ENCODE assay signal across 22 cellular contexts in the genomic region with DNA sequence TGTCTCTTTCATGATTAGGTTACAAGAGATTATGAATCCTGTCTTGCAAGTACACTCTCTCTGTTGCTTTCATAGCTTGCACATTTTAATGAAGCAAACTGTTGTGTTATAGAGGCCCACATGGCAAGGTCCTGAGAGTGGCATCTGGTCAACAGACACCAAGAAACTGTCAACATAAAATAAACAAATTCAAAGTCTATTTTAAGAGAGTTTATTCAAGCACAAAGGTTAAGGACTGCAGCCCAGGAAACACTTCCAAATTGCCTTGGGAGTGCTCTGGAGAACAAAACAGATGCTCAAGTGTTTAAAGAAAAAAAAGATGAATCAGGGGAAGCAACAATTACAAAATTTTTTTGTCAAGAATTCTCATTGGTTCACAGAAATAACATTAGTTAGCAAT. TPM values are rescaled to one million over a fixed set of nuclear protein-coding genes. Genes with fewer than 3 reads are reported as not detected.
DNase-seq lines count a peak whose midpoint lies in the region; ATAC-seq and TF ChIP-seq lines count a peak whose summit lies in the region.
"Had no signal": no experiment of that assay in that cellular context is flagged by ENCODE, and none has a peak within 500 bp of the region (broad histone marks: within the 10 kb centered on the region; RNA-seq: fewer than 3 reads in every experiment).

No MANE protein-coding gene starts in this region.

- intact Hi-C loops in left ventricle myocardium inferior (cut with micrococcal nuclease) (no loop called here), right cardiac atrium (cut with DNase I) (no loop called here), sciatic nerve (cut with DNase I) (no loop called here)

- H3K9me3 ChIP-seq in left ventricle myocardium inferior (replicated peaks) (no peaks in the 10 kb centered on the region), right cardiac atrium (ENCODE audit: control insufficient read depth, low read length) (no peaks in the 10 kb centered on the region), gastroesophageal sphincter (no peaks in the 10 kb centered on the region)

- H3K27me3 ChIP-seq in left ventricle myocardium inferior (ENCODE audit: low read depth) (no peaks in the 10 kb centered on the region), right cardiac atrium (ENCODE audit: control insufficient read depth, insufficient read depth) (no peaks in the 10 kb centered on the region), gastroesophageal sphincter (no peaks in the 10 kb centered on the region)

- TF ChIP-seq EP300 in gastroesophageal sphincter (IDR thresholded peaks at IDR 0.05), result no peak

- H3K4me1 Mint-ChIP-seq in WTC11, result peaks cover 27% of the 10 kb centered on the region
- H3K4me1 Mint-ChIP-seq: B cell, CD14-positive monocyte had no signal

- peaks cover 4% of the 10 kb centered on the region for H3K9me3 Mint-ChIP-seq in WTC11
- H3K9me3 Mint-ChIP-seq: H9 had no signal

- H3K27ac ChIP-seq in left ventricle myocardium inferior (replicated peaks) (peak overlapping the region; percentile 23), right cardiac atrium (ENCODE audit: low read length) (no peak overlapping the region), gastroesophageal sphincter (peak overlapping the region in 1 of 4 donors; percentile 8)
- H3K27ac ChIP-seq: GM23248, RWPE1, SK-N-MC had no signal

- H3K4me3 ChIP-seq in left ventricle myocardium inferior, result no peak overlapping the region
- H3K4me3 ChIP-seq in right cardiac atrium (ENCODE audit: low read length), result no peak overlapping the region
- H3K4me3 ChIP-seq in gastroesophageal sphincter, result no peak overlapping the region
- H3K4me3 ChIP-seq: GM23248, SK-N-MC had no signal

- peak overlapping the region; percentile 35 for H3K27ac Mint-ChIP-seq in WTC11
- H3K27ac Mint-ChIP-seq: B cell had no signal

- CTCF ChIA-PET in WTC11 (lab: Charles Lee), result no interaction called here

- H3K4me1 ChIP-seq in left ventricle myocardium inferior, result peaks cover 46% of the 10 kb centered on the region
- peaks cover 2% of the 10 kb centered on the region for H3K4me1 ChIP-seq in right cardiac atrium (ENCODE audit: control insufficient read depth, insufficient read depth, low read length)
- H3K4me1 ChIP-seq in gastroesophageal sphincter, result peaks cover 8 to 67% (median 13%) of the 10 kb centered on the region in 3 donors

- POLR2A ChIA-PET in WTC11 (lab: Charles Lee), result no interaction called here

- no peak overlapping the region for H3K4me3 Mint-ChIP-seq in WTC11
- H3K4me3 Mint-ChIP-seq: B cell, CD14-positive monocyte, H9 had no signal

- no peaks in the 10 kb centered on the region for H3K27me3 Mint-ChIP-seq in WTC11 (ENCODE audit: low read depth)
- H3K27me3 Mint-ChIP-seq: B cell had no signal

- DNase-seq in left ventricle myocardium inferior (no peak), right cardiac atrium (no peak), WTC11 (ENCODE audit: low spot score) (no peak), fibroblast of peridontal ligament (ENCODE audit: extremely low read depth) (peak; percentile 33), sciatic nerve (ENCODE audit: low spot score) (no peak)
- DNase-seq: EL, GF-D8, GM23248, H9, Karpas-422, NCI-H1694, NCI-H2081, NCI-H510A, NCI-H748 treated with DMSO at 0.1 percent for 48 hours, SHP77 treated with DMSO at 0.1 percent for 48 hours had no signal

- no peak for TF ChIP-seq POLR2A in gastroesophageal sphincter (IDR thresholded peaks at IDR 0.05)

- H3K36me3 ChIP-seq in left ventricle myocardium inferior (no peaks in the 10 kb centered on the region), gastroesophageal sphincter (no peaks in the 10 kb centered on the region)

- ATAC-seq in right cardiac atrium (no peak), WTC11 (no peak), sciatic nerve (peak; percentile 26), gastroesophageal sphincter (no peak), GM18517 (IDR thresholded peaks at IDR 0.05; ENCODE audit: unreplicated experiment) (no peak), GM18907 (IDR thresholded peaks at IDR 0.05; ENCODE audit: unreplicated experiment) (no peak)

- TF ChIP-seq CTCF in left ventricle myocardium inferior (IDR thresholded peaks at IDR 0.05; ENCODE audit: borderline replicate concordance) (no peak), WTC11 (IDR thresholded peaks at IDR 0.05) (no peak), gastroesophageal sphincter (IDR thresholded peaks at IDR 0.05) (no peak)

- peaks cover 15% of the 10 kb centered on the region for H3K36me3 Mint-ChIP-seq in WTC11

TF ChIP-seq in WTC11, 78 proteins besides CTCF, POLR2A, EP300 and RAD21 (continues in another document):
- no peak for TF ChIP-seq PRDM15 (CRISPR knock-in tag; IDR thresholded peaks at IDR 0.05)
- TF ChIP-seq, protein P1, sequence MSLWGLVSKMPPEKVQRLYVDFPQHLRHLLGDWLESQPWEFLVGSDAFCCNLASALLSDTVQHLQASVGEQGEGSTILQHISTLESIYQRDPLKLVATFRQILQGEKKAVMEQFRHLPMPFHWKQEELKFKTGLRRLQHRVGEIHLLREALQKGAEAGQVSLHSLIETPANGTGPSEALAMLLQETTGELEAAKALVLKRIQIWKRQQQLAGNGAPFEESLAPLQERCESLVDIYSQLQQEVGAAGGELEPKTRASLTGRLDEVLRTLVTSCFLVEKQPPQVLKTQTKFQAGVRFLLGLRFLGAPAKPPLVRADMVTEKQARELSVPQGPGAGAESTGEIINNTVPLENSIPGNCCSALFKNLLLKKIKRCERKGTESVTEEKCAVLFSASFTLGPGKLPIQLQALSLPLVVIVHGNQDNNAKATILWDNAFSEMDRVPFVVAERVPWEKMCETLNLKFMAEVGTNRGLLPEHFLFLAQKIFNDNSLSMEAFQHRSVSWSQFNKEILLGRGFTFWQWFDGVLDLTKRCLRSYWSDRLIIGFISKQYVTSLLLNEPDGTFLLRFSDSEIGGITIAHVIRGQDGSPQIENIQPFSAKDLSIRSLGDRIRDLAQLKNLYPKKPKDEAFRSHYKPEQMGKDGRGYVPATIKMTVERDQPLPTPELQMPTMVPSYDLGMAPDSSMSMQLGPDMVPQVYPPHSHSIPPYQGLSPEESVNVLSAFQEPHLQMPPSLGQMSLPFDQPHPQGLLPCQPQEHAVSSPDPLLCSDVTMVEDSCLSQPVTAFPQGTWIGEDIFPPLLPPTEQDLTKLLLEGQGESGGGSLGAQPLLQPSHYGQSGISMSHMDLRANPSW (CRISPR knock-in tag; conservative IDR thresholded peaks at IDR 0.05; ENCODE audit: low read depth), result no peak
- no peak for TF ChIP-seq HMGA2 (CRISPR knock-in tag; IDR thresholded peaks at IDR 0.05)
- TF ChIP-seq GTF2I (CRISPR knock-in tag; conservative IDR thresholded peaks at IDR 0.05), result no peak
- TF ChIP-seq, protein P2, sequence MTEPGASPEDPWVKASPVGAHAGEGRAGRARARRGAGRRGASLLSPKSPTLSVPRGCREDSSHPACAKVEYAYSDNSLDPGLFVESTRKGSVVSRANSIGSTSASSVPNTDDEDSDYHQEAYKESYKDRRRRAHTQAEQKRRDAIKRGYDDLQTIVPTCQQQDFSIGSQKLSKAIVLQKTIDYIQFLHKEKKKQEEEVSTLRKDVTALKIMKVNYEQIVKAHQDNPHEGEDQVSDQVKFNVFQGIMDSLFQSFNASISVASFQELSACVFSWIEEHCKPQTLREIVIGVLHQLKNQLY (CRISPR knock-in tag; IDR thresholded peaks at IDR 0.05), result no peak
- TF ChIP-seq PRRX2 (CRISPR knock-in tag; IDR thresholded peaks at IDR 0.05), result no peak
- no peak for TF ChIP-seq CREM (CRISPR knock-in tag; IDR thresholded peaks at IDR 0.05)
- no peak for TF ChIP-seq ZNF425 (CRISPR knock-in tag; conservative IDR thresholded peaks at IDR 0.05)
- no peak for TF ChIP-seq TEAD1 (CRISPR knock-in tag; IDR thresholded peaks at IDR 0.05)

RNA-seq across cellular contexts. Expression of gene CTSC, which starts 54.7 kb away (rescaled TPM):
- total RNA-seq in left ventricle myocardium inferior, result 20.0 TPM
- total RNA-seq in right cardiac atrium, result 10 to 100 TPM; 22.5 to 39.3 (median 28.8) TPM
- 17.7 TPM for polyA plus RNA-seq in right cardiac atrium
- 269 to 299 TPM (median 293 TPM) in 3 replicates for total RNA-seq in WTC11 (2021)
- total RNA-seq in sciatic nerve, result 85.2 TPM
- 10 to 100 TPM; 14.2 to 78.6 (median 47.9) TPM for total RNA-seq in gastroesophageal sphincter
